8 cellular contexts compared by ENCODE assay signal in genomic region chr1:193069748-193070394, GRCh38. TPM values are rescaled to one million over a fixed set of nuclear protein-coding genes. Genes with fewer than 3 reads are reported as not detected.
DNase-seq lines count a peak whose midpoint lies in the region; ATAC-seq and TF ChIP-seq lines count a peak whose summit lies in the region.

No MANE protein-coding gene starts in this region.

- in situ Hi-C loops in ACHN (cut with HindIII; ENCODE audit: low pct_ligation_motif_present, low pct_unique_long_range_greater_than_20kb, low sequenced_read_pairs), result no loop called here

- H3K27ac ChIP-seq in substantia nigra (ENCODE audit: low read depth, low read length, poor library complexity, severe bottlenecking), result no peak overlapping the region

- DNase-seq in ACHN (peak; percentile 61), NCI-H69 (lab: John Stamatoyannopoulos, UW) (peak; percentile 53), dermis blood vessel endothelial cell (peak; percentile 26), head of caudate nucleus (no peak), substantia nigra (lab: John Stamatoyannopoulos, UW) (no peak)

- ATAC-seq in GM18498 (IDR thresholded peaks at IDR 0.05; ENCODE audit: unreplicated experiment) (peak; percentile 30), GM18505 (IDR thresholded peaks at IDR 0.05; ENCODE audit: unreplicated experiment) (no peak), GM21529 (IDR thresholded peaks at IDR 0.05; ENCODE audit: unreplicated experiment) (no peak)

- no peak for TF ChIP-seq POLR2A in GM18505 (IDR thresholded peaks at IDR 0.05; ENCODE audit: borderline replicate concordance, extremely low read depth, insufficient read depth, insufficient read length)

- intact Hi-C loops in head of caudate nucleus (cut with DNase I), result no loop called here

RNA-seq across cellular contexts. Expression of gene RO60, which starts 10.5 kb away (rescaled TPM):
- total RNA-seq in dermis blood vessel endothelial cell, result 166 and 175 TPM in 2 replicates

RNA-seq across cellular contexts. Expression of gene UCHL5, which starts 10.7 kb away (rescaled TPM):
- total RNA-seq in dermis blood vessel endothelial cell, result 21.8 and 53.8 TPM in 2 replicates

RNA-seq across cellular contexts. Expression of gene GLRX2, which starts 35.3 kb away (rescaled TPM):
- 13.2 and 14.1 TPM in 2 replicates for total RNA-seq in dermis blood vessel endothelial cell

RNA-seq across cellular contexts. Expression of gene CDC73, which starts 52.0 kb away (rescaled TPM):
- total RNA-seq in dermis blood vessel endothelial cell, result 22.6 and 32.4 TPM in 2 replicates

Comparison
In these comparisons a context has a peak if more than half of its experiments do, and no peak if none do; other contexts are left out.
1. DNase-seq: peak in ACHN (single experiment), NCI-H69 (single experiment) and dermis blood vessel endothelial cell (single experiment); none in head of caudate nucleus (0 of 42) and substantia nigra (0 of 49).